ENCODE assay signal across 8 cellular contexts in the genomic region with DNA sequence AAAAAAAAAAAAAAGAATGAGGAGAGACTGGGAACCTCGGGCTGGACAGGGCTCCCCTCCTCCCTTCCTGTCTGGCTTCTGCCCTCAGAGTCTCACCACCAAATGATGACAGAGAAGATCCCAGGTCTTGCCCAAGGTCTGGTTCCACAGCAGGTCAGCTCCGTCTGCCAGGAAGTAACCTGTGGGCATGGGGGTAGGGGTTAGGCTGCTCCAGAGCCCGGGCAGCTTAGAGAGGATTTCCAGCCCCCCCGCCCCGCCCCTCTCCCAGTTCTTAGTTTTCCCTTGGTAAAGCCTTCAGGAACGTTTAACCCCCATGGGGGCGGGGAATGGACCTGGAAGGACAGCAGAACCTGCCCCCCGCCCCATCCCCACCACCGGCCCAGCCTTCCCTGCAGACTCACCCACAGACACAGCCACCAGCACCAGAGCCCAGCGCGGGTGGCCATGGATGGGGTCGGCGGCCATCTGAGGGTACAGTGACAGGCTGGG. TPM values are rescaled to one million over a fixed set of nuclear protein-coding genes. Genes with fewer than 3 reads are reported as not detected.
DNase-seq lines count a peak whose midpoint lies in the region; ATAC-seq and TF ChIP-seq lines count a peak whose summit lies in the region.

No MANE protein-coding gene starts in this region.

- DNase-seq in activated T-cell treated with anti-CD3 and anti-CD28 coated beads, Interleukin-2, amount 50 U/mL, for 24 hours, result peak; percentile 38
- DNase-seq in activated T-cell treated with anti-CD3 and anti-CD28 coated beads, Interleukin-2, amount 50 U/mL, for 48 hours, result no peak
- DNase-seq in chondrocyte (ENCODE audit: low spot score), result no peak
- peak in 1 of 3 donors; percentile 60 for DNase-seq in right lobe of liver
- DNase-seq in transverse colon, result no peak
- no peak for DNase-seq in nucleus accumbens (lab: John Stamatoyannopoulos, UW)

- H3K4me3 ChIP-seq in right lobe of liver (peak overlapping the region; percentile 66 to 83 (median 67)), transverse colon (peak overlapping the region; percentile 60 to 88 (median 82))

- H3K9me3 ChIP-seq in right lobe of liver (no peaks in the 10 kb centered on the region), transverse colon (no peaks in the 10 kb centered on the region)

- peaks cover 0 to 28% (median 14%) of the 10 kb centered on the region in 4 donors for H3K36me3 ChIP-seq in right lobe of liver
- peaks cover 0 to 8% (median 4%) of the 10 kb centered on the region in 4 donors for H3K36me3 ChIP-seq in transverse colon

- peak overlapping the region in 2 of 3 donors; percentile 69 to 88 for H3K27ac ChIP-seq in right lobe of liver
- peak overlapping the region; percentile 95 to 99 (median 98) for H3K27ac ChIP-seq in transverse colon

- intact Hi-C loops in right lobe of liver (cut with DNase I) (loop anchor here in 1 of 2 donors (10.0 kb wide), 1 partner anchor 55 kb away; no protein-coding TSS in a partner anchor), transverse colon (cut with DNase I; ENCODE audit: low total_unique reads) (no loop called here)

- WGBS in right lobe of liver (ENCODE audit: insufficient coverage, low coverage, low lambda C conversion rate, missing lambda C conversion rate), result 19% methylated on average over 3 of the region's 13 CpGs
- WGBS in transverse colon (ENCODE audit: low coverage in 1 of 2), 2 donors, result 9% methylated on average over 12 of the region's 13 CpGs; no CpG with 5 or more reads in 1 of the 2 donors

- H3K27me3 ChIP-seq in right lobe of liver, result no peaks in the 10 kb centered on the region
- H3K27me3 ChIP-seq in transverse colon, result no peaks in the 10 kb centered on the region

- H3K4me3 Mint-ChIP-seq in activated T-cell treated with anti-CD3 and anti-CD28 coated beads, Interleukin-2, amount 50 U/mL, for 24 hours, result peak overlapping the region; percentile 51
- peak overlapping the region; percentile 57 for H3K4me3 Mint-ChIP-seq in chondrocyte (ENCODE audit: unreplicated experiment)

- H3K4me1 ChIP-seq in right lobe of liver (peaks cover 0 to 16% (median 7%) of the 10 kb centered on the region in 4 donors), transverse colon (peaks cover 20 to 46% (median 34%) of the 10 kb centered on the region in 4 donors)

- H3K36me3 Mint-ChIP-seq in activated T-cell treated with anti-CD3 and anti-CD28 coated beads, Interleukin-2, amount 50 U/mL, for 24 hours (ENCODE audit: low read depth), result peaks cover 5% of the 10 kb centered on the region
- peaks cover 28% of the 10 kb centered on the region for H3K36me3 Mint-ChIP-seq in chondrocyte (ENCODE audit: low read depth)

- ATAC-seq in right lobe of liver (peak in 3 of 4 donors; percentile 24 to 64 (median 61)), GM21737 (IDR thresholded peaks at IDR 0.05; ENCODE audit: unreplicated experiment) (no peak), HG03135 (IDR thresholded peaks at IDR 0.05; ENCODE audit: unreplicated experiment) (no peak)

- in situ Hi-C loops in transverse colon (cut with MboI; ENCODE audit: low pct_ligation_motif_present in 1 of 4, low pct_unique_long_range_greater_than_20kb in 1 of 4, low sequenced_read_pairs in 3 of 4), result loop anchor here in 2 of 4 donors (25.0 kb wide), 2 partner anchors 103 to 328 kb away; partner anchors contain the start of genes DPH1 (in 1 of the 2), OVCA2 (in 1 of the 2) and RTN4RL1 (in 1 of the 2)

- no peaks in the 10 kb centered on the region for H3K9me3 Mint-ChIP-seq in activated T-cell treated with anti-CD3 and anti-CD28 coated beads, Interleukin-2, amount 50 U/mL, for 24 hours
- H3K9me3 Mint-ChIP-seq in chondrocyte (ENCODE audit: low read depth), result no peaks in the 10 kb centered on the region

- TF ChIP-seq POLR2A in right lobe of liver (IDR thresholded peaks at IDR 0.05), result no peak
- no peak for TF ChIP-seq POLR2A in transverse colon (IDR thresholded peaks at IDR 0.05)

- H3K4me1 Mint-ChIP-seq in activated T-cell treated with anti-CD3 and anti-CD28 coated beads, Interleukin-2, amount 50 U/mL, for 24 hours (ENCODE audit: low read depth), result peaks cover 21% of the 10 kb centered on the region
- peaks cover 43% of the 10 kb centered on the region for H3K4me1 Mint-ChIP-seq in chondrocyte (ENCODE audit: low read depth)

- no peak overlapping the region for H3K27ac Mint-ChIP-seq in activated T-cell treated with anti-CD3 and anti-CD28 coated beads, Interleukin-2, amount 50 U/mL, for 24 hours
- H3K27ac Mint-ChIP-seq in chondrocyte (ENCODE audit: unreplicated experiment), result no peak overlapping the region

- no peak for TF ChIP-seq EP300 in transverse colon (IDR thresholded peaks at IDR 0.05; ENCODE audit: low read depth)

- H3K27me3 Mint-ChIP-seq in activated T-cell treated with anti-CD3 and anti-CD28 coated beads, Interleukin-2, amount 50 U/mL, for 24 hours, result peaks cover 30% of the 10 kb centered on the region
- H3K27me3 Mint-ChIP-seq in chondrocyte (ENCODE audit: low read depth), result no peaks in the 10 kb centered on the region

- TF ChIP-seq CTCF in chondrocyte (IDR thresholded peaks at IDR 0.05) (no peak), right lobe of liver (IDR thresholded peaks at IDR 0.05) (no peak), transverse colon (IDR thresholded peaks at IDR 0.05) (no peak)

RNA-seq across cellular contexts. Expression of gene TLCD2, which starts 0.7 kb away (rescaled TPM):
- total RNA-seq in chondrocyte (5.6 to 9.5 TPM (median 9.2 TPM) in 3 replicates), right lobe of liver (10 to 100 TPM in 1 of 6 experiments, 1 to 10 TPM in 5; 2.5 to 17.7 (median 3.7) TPM), transverse colon (10 to 100 TPM; 21.6 to 48.6 (median 31.5) TPM)

RNA-seq across cellular contexts. Expression of gene WDR81, which starts 15.1 kb away (rescaled TPM):
- total RNA-seq in chondrocyte (14.8 to 18.6 TPM (median 16.2 TPM) in 3 replicates), right lobe of liver (10 to 100 TPM; 23.0 to 27.2 (median 23.9) TPM), transverse colon (10 to 100 TPM; 26.1 to 73.7 (median 35.7) TPM)

RNA-seq across cellular contexts. Expression of gene PRPF8, which starts 24.8 kb away (rescaled TPM):
- total RNA-seq in chondrocyte (164 to 235 TPM (median 164 TPM) in 3 replicates), right lobe of liver (100 to 1,000 TPM in 3 of 6 experiments, 10 to 100 TPM in 3; 79.3 to 116 (median 102) TPM), transverse colon (100 to 1,000 TPM; 155 to 410 (median 169) TPM)

RNA-seq across cellular contexts. Expression of gene SERPINF2, which starts 33.2 kb away (rescaled TPM):
- 0.15 to 0.24 TPM (median 0.15 TPM) in 3 replicates for total RNA-seq in chondrocyte
- 1,000 to 10,000 TPM; 1,040 to 1,391 (median 1,137) TPM for total RNA-seq in right lobe of liver
- total RNA-seq in transverse colon, result 10 to 100 TPM in 1 of 4 donors, 1 to 10 TPM in 2, not detected in 1; 3.2 to 10.5 (median 3.4) TPM

RNA-seq across cellular contexts. Expression of gene SERPINF1, which starts 52.4 kb away (rescaled TPM):
- total RNA-seq in chondrocyte, result 14.6 to 69.2 TPM (median 15.2 TPM) in 3 replicates
- total RNA-seq in right lobe of liver, result 1,000 to 10,000 TPM in 2 of 6 experiments, 100 to 1,000 TPM in 4; 621 to 1,110 (median 800) TPM
- total RNA-seq in transverse colon, result 100 to 1,000 TPM in 3 of 4 donors, 10 to 100 TPM in 1; 88.3 to 340 (median 114) TPM

Comparison
In these comparisons a context has a peak if more than half of its experiments do, and no peak if none do; other contexts are left out.
1. ATAC-seq: peak in right lobe of liver (3 of 4); none in GM21737 (single experiment) and HG03135 (single experiment).